34 cellular contexts compared by ENCODE assay signal in genomic region chrX:134470013-134470412, GRCh38.
"Had no signal": no experiment of that assay in that cellular context is flagged by ENCODE, and none has a peak within 500 bp of the region (broad histone marks: within the 10 kb centered on the region; RNA-seq: fewer than 3 reads in every experiment).

No MANE protein-coding gene starts in this region.

- H3K27ac Mint-ChIP-seq: activated naive CD4-positive, alpha-beta T cell treated with anti-CD3 and anti-CD28 coated beads, Interleukin-2, amount 50 U/mL, for 24 hours; activated T-cell treated with anti-CD3 and anti-CD28 coated beads, Interleukin-2, amount 50 U/mL, for 24 hours; activated T-helper 2 cell treated with anti-CD3 and anti-CD28 coated beads, Interferon-gamma antibody, Interleukin-2, Interleukin-4, amounts not matched to agents 10 μg/mL and 5 μg/mL and 100 μg/mL, durations not matched to agents 14 hours and 24 hours and 36 hours had no signal

- H3K36me3 ChIP-seq: ascending aorta, WERI-Rb-1 had no signal

- H3K4me1 ChIP-seq: ascending aorta, SJCRH30 had no signal

- H3K27me3 Mint-ChIP-seq: activated CD4-positive, alpha-beta memory T cell treated with anti-CD3 and anti-CD28 coated beads, Interleukin-2, amount 10 ng/mL, durations not matched to agents 7 days and 5 days; activated CD8-positive, alpha-beta memory T cell treated with anti-CD3 and anti-CD28 coated beads, Interleukin-2, amount 10 ng/mL, durations not matched to agents 7 days and 5 days; activated naive CD4-positive, alpha-beta T cell treated with anti-CD3 and anti-CD28 coated beads, Interleukin-2, amount 50 U/mL, for 24 hours; activated naive CD8-positive, alpha-beta T cell treated with anti-CD3 and anti-CD28 coated beads, Interleukin-2, amount 10 ng/mL, durations not matched to agents 7 days and 5 days; activated T-cell treated with anti-CD3 and anti-CD28 coated beads, Interleukin-2, amount 50 U/mL, for 24 hours; central memory CD8-positive, alpha-beta T cell had no signal

- H3K27ac ChIP-seq: ascending aorta, cardiac muscle cell, PC-9, SJCRH30, SK-N-MC, WERI-Rb-1 had no signal

- H3K27me3 ChIP-seq: ascending aorta, cardiac muscle cell, SJCRH30 had no signal

- ATAC-seq: activated CD8-positive, alpha-beta memory T cell treated with anti-CD3 and anti-CD28 coated beads, Interleukin-2, amount 10 ng/mL, durations not matched to agents 7 days and 5 days had no signal

- H3K9me3 ChIP-seq: ascending aorta, SJCRH30 had no signal

- H2AFZ ChIP-seq: PC-9 had no signal

- DNase-seq: activated CD4-positive, alpha-beta memory T cell treated with anti-CD3 and anti-CD28 coated beads, Interleukin-2, amount 10 ng/mL, durations not matched to agents 7 days and 5 days; activated CD4-positive, alpha-beta T cell treated with anti-CD3 and anti-CD28 coated beads for 1 hour; activated CD4-positive, alpha-beta T cell treated with anti-CD3 and anti-CD28 coated beads for 48 hours; activated CD4-positive, CD25-positive, alpha-beta regulatory T cell; activated CD8-positive, alpha-beta memory T cell treated with anti-CD3 and anti-CD28 coated beads for 24 hours; activated CD8-positive, alpha-beta memory T cell treated with anti-CD3 and anti-CD28 coated beads, Interleukin-2, amount 10 ng/mL, durations not matched to agents 7 days and 5 days; activated CD8-positive, alpha-beta memory T cell treated with anti-CD3 and anti-CD28 coated beads, Interleukin-2, amount 50 U/mL, for 48 hours; activated gamma-delta T cell; activated naive CD4-positive, alpha-beta T cell treated with Interleukin-2 at 50 U/mL for 16 hours; activated naive CD8-positive, alpha-beta T cell treated with anti-CD3 and anti-CD28 coated beads, Interleukin-2, amount 10 ng/mL, durations not matched to agents 7 days and 5 days; activated T-cell treated with anti-CD3 and anti-CD28 coated beads, Interleukin-2, amount 50 U/mL, for 24 hours; amygdala; MM.1S; NCI-H1092; NCI-H1436 treated with DMSO at 0.1 percent for 48 hours; NCI-H1694 treated with DMSO at 0.1 percent for 48 hours; NCI-H2029; NCI-H510A; NCI-H526; NCI-H748 treated with DMSO at 0.1 percent for 48 hours; NK-92 treated with Interleukin-12 subunit alpha and Interleukin-12 subunit beta, amount 100 ng/mL, for 24 hours; PC-9; SHP77; SJCRH30; T-helper 1 cell; T-helper 2 cell; T-helper 9 cell; WERI-Rb-1 had no signal

- H3K4me1 Mint-ChIP-seq: central memory CD8-positive, alpha-beta T cell had no signal

- H3K4me3 Mint-ChIP-seq: activated CD4-positive, alpha-beta memory T cell treated with anti-CD3 and anti-CD28 coated beads, Interleukin-2, amount 10 ng/mL, durations not matched to agents 7 days and 5 days; activated CD8-positive, alpha-beta memory T cell treated with anti-CD3 and anti-CD28 coated beads, Interleukin-2, amount 10 ng/mL, durations not matched to agents 7 days and 5 days; activated naive CD4-positive, alpha-beta T cell treated with anti-CD3 and anti-CD28 coated beads, Interleukin-2, amount 50 U/mL, for 24 hours; activated naive CD8-positive, alpha-beta T cell treated with anti-CD3 and anti-CD28 coated beads, Interleukin-2, amount 10 ng/mL, durations not matched to agents 7 days and 5 days; activated T-cell treated with anti-CD3 and anti-CD28 coated beads, Interleukin-2, amount 50 U/mL, for 24 hours; central memory CD8-positive, alpha-beta T cell had no signal

- H3K4me3 ChIP-seq: ascending aorta, cardiac muscle cell, PC-9, SJCRH30, SK-N-MC had no signal

- H3K4me2 ChIP-seq: PC-9 had no signal

- H3K9me3 Mint-ChIP-seq: activated CD4-positive, alpha-beta memory T cell treated with anti-CD3 and anti-CD28 coated beads, Interleukin-2, amount 10 ng/mL, durations not matched to agents 7 days and 5 days; activated naive CD4-positive, alpha-beta T cell treated with anti-CD3 and anti-CD28 coated beads, Interleukin-2, amount 50 U/mL, for 24 hours; activated naive CD8-positive, alpha-beta T cell treated with anti-CD3 and anti-CD28 coated beads, Interleukin-2, amount 10 ng/mL, durations not matched to agents 7 days and 5 days; activated T-cell treated with anti-CD3 and anti-CD28 coated beads, Interleukin-2, amount 50 U/mL, for 24 hours; activated T-helper 2 cell treated with anti-CD3 and anti-CD28 coated beads, Interferon-gamma antibody, Interleukin-2, Interleukin-4, amounts not matched to agents 10 μg/mL and 5 μg/mL and 100 μg/mL, durations not matched to agents 14 hours and 24 hours and 36 hours; central memory CD8-positive, alpha-beta T cell had no signal
